ENCODE assay signal across 1 cellular context in genomic region chr7:73342645-73343044, GRCh38.
TF ChIP-seq lines count a peak whose summit lies in the region.

No MANE protein-coding gene starts in this region.

TF ChIP-seq in HepG2, 621 proteins besides CTCF, POLR2A, EP300 and RAD21 (continued from another document):
- TF ChIP-seq TFDP1 (CRISPR knock-in tag; IDR thresholded peaks at IDR 0.05; ENCODE audit: borderline replicate concordance): peak; percentile 62; the same call in 1 of the 2 replicates
- TF ChIP-seq STAG1 (CRISPR knock-in tag; IDR thresholded peaks at IDR 0.05): peak; percentile 90
- no peak for TF ChIP-seq RARA (CRISPR knock-in tag; IDR thresholded peaks at IDR 0.05)
- no peak for TF ChIP-seq ZNF136 (CRISPR knock-in tag; IDR thresholded peaks at IDR 0.05; ENCODE audit: low read depth)
- 0 out of 2 replicates have a peak, but pooled peaks have one; percentile 21 for TF ChIP-seq DNMT3B (CRISPR knock-in tag; conservative IDR thresholded peaks at IDR 0.05)
- TF ChIP-seq ZNF687 (CRISPR knock-in tag; IDR thresholded peaks at IDR 0.05): peak; percentile 81
- no peak for TF ChIP-seq SYNCRIP (IDR thresholded peaks at IDR 0.05; ENCODE audit: insufficient read depth, low read depth, low read length)
- TF ChIP-seq, protein P1, sequence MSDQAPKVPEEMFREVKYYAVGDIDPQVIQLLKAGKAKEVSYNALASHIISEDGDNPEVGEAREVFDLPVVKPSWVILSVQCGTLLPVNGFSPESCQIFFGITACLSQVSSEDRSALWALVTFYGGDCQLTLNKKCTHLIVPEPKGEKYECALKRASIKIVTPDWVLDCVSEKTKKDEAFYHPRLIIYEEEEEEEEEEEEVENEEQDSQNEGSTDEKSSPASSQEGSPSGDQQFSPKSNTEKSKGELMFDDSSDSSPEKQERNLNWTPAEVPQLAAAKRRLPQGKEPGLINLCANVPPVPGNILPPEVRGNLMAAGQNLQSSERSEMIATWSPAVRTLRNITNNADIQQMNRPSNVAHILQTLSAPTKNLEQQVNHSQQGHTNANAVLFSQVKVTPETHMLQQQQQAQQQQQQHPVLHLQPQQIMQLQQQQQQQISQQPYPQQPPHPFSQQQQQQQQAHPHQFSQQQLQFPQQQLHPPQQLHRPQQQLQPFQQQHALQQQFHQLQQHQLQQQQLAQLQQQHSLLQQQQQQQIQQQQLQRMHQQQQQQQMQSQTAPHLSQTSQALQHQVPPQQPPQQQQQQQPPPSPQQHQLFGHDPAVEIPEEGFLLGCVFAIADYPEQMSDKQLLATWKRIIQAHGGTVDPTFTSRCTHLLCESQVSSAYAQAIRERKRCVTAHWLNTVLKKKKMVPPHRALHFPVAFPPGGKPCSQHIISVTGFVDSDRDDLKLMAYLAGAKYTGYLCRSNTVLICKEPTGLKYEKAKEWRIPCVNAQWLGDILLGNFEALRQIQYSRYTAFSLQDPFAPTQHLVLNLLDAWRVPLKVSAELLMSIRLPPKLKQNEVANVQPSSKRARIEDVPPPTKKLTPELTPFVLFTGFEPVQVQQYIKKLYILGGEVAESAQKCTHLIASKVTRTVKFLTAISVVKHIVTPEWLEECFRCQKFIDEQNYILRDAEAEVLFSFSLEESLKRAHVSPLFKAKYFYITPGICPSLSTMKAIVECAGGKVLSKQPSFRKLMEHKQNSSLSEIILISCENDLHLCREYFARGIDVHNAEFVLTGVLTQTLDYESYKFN (CRISPR knock-in tag; conservative IDR thresholded peaks at IDR 0.05): 0 out of 2 replicates have a peak, but pooled peaks have one; percentile 15
- peak; percentile 43; the same call in 1 of the 2 replicates for TF ChIP-seq PHF8 (CRISPR knock-in tag; IDR thresholded peaks at IDR 0.05)
- TF ChIP-seq WIZ (CRISPR knock-in tag; IDR thresholded peaks at IDR 0.05): 0 out of 2 replicates have a peak, but pooled peaks have one; percentile 53
- TF ChIP-seq ZNF574 (CRISPR knock-in tag; IDR thresholded peaks at IDR 0.05): peak; percentile 62; the same call in 1 of the 2 replicates
- TF ChIP-seq ZNF570 (CRISPR knock-in tag; IDR thresholded peaks at IDR 0.05; ENCODE audit: borderline replicate concordance): no peak
- TF ChIP-seq ARID3A (IDR thresholded peaks at IDR 0.05; ENCODE audit: low read depth, low read length): no peak
- TF ChIP-seq, protein P2, sequence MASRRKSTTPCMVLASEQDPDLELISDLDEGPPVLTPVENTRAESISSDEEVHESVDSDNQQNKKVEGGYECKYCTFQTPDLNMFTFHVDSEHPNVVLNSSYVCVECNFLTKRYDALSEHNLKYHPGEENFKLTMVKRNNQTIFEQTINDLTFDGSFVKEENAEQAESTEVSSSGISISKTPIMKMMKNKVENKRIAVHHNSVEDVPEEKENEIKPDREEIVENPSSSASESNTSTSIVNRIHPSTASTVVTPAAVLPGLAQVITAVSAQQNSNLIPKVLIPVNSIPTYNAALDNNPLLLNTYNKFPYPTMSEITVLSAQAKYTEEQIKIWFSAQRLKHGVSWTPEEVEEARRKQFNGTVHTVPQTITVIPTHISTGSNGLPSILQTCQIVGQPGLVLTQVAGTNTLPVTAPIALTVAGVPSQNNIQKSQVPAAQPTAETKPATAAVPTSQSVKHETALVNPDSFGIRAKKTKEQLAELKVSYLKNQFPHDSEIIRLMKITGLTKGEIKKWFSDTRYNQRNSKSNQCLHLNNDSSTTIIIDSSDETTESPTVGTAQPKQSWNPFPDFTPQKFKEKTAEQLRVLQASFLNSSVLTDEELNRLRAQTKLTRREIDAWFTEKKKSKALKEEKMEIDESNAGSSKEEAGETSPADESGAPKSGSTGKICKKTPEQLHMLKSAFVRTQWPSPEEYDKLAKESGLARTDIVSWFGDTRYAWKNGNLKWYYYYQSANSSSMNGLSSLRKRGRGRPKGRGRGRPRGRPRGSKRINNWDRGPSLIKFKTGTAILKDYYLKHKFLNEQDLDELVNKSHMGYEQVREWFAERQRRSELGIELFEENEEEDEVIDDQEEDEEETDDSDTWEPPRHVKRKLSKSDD (CRISPR knock-in tag; IDR thresholded peaks at IDR 0.05; ENCODE audit: low read depth): no peak
- 0 out of 2 replicates have a peak, but pooled peaks have one; percentile 33 for TF ChIP-seq KMT2A (CRISPR knock-in tag; IDR thresholded peaks at IDR 0.05)
- TF ChIP-seq ZNF121 (CRISPR knock-in tag; IDR thresholded peaks at IDR 0.05): no peak
- no peak for TF ChIP-seq SRSF4 (IDR thresholded peaks at IDR 0.05; ENCODE audit: low read depth, low read length, poor library complexity, severe bottlenecking)
- no peak for TF ChIP-seq ZIK1 (CRISPR knock-in tag; IDR thresholded peaks at IDR 0.05; ENCODE audit: borderline replicate concordance, low read depth)
- no peak for TF ChIP-seq SMAD3 (CRISPR knock-in tag; IDR thresholded peaks at IDR 0.05)
- 0 out of 2 replicates have a peak, but pooled peaks have one; percentile 48 for TF ChIP-seq ZFP90 (CRISPR knock-in tag; IDR thresholded peaks at IDR 0.05; ENCODE audit: borderline replicate concordance)
- no peak for TF ChIP-seq KDM6A (CRISPR knock-in tag; IDR thresholded peaks at IDR 0.05; ENCODE audit: low read depth)
- no peak for TF ChIP-seq ZNF256 (CRISPR knock-in tag; conservative IDR thresholded peaks at IDR 0.05)
- no peak for TF ChIP-seq CERS6 (CRISPR knock-in tag; IDR thresholded peaks at IDR 0.05)
- TF ChIP-seq TMF1 (CRISPR knock-in tag; IDR thresholded peaks at IDR 0.05; ENCODE audit: low read depth): no peak
- no peak for TF ChIP-seq RELA (CRISPR knock-in tag; IDR thresholded peaks at IDR 0.05)
- TF ChIP-seq HDAC1 (CRISPR knock-in tag; IDR thresholded peaks at IDR 0.05): peak; percentile 39; the same call in 1 of the 2 replicates
- no peak for TF ChIP-seq ZNF839 (CRISPR knock-in tag; IDR thresholded peaks at IDR 0.05; ENCODE audit: borderline replicate concordance)
- TF ChIP-seq SAP130 (CRISPR knock-in tag; IDR thresholded peaks at IDR 0.05; ENCODE audit: low read depth): peak; percentile 45; the same call in 1 of the 2 replicates
- no peak for TF ChIP-seq SOX6 (IDR thresholded peaks at IDR 0.05)
- no peak for TF ChIP-seq SOX6 (CRISPR knock-in tag; IDR thresholded peaks at IDR 0.05)
- no peak for TF ChIP-seq CEBPZ (IDR thresholded peaks at IDR 0.05; ENCODE audit: low read length)
- no peak for TF ChIP-seq BHLHE40 (IDR thresholded peaks at IDR 0.05; ENCODE audit: low read length)
- TF ChIP-seq GTF3A (CRISPR knock-in tag; conservative IDR thresholded peaks at IDR 0.05): no peak
- 0 out of 2 replicates have a peak, but pooled peaks have one; percentile 17 for TF ChIP-seq HHEX (CRISPR knock-in tag; IDR thresholded peaks at IDR 0.05)
- TF ChIP-seq ZNF263 (CRISPR knock-in tag; IDR thresholded peaks at IDR 0.05): peak; percentile 23; the same call in 1 of the 2 replicates
